Comparison of ENCODE assay signal across 18 cellular contexts in the genomic region with DNA sequence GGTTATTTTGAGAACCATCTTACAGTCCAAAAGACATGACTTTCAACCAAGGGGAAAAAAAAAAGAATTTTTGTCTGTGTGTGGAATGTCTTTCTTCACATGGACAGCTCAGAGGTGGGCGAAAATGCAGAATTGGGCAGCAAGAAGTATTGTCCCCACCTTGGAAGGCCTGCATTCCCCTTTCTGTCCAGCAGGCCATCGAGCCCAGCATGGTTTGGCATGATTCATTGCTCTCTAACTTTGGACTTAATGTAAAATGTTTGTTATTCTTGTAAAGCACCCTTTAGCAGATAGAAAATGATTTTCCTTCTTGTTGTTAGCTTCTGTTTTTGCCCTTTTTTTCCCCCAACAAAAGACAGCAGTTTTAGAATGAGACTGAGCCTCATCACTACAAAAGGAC. TPM values are rescaled to one million over a fixed set of nuclear protein-coding genes. Genes with fewer than 3 reads are reported as not detected.
DNase-seq lines count a peak whose midpoint lies in the region; ATAC-seq, FAIRE-seq and TF ChIP-seq lines count a peak whose summit lies in the region.
"Had no signal": no experiment of that assay in that cellular context is flagged by ENCODE, and none has a peak within 500 bp of the region (broad histone marks: within the 10 kb centered on the region; RNA-seq: fewer than 3 reads in every experiment).

No MANE protein-coding gene starts in this region.

- no peak for TF ChIP-seq POLR2A in GM12878 (IDR thresholded peaks at IDR 0.05; ENCODE audit: low read depth, low read length)

- no peaks in the 10 kb centered on the region for H3K36me3 ChIP-seq in BE2C
- peaks cover 1 to 15% of the 10 kb centered on the region in 2 experiments; a peak in 3 of 4 replicates for H3K36me3 ChIP-seq in GM12878 (ENCODE audit: control insufficient read depth in 2 of 2, insufficient read depth in 2 of 2, low read length in 1 of 2)
- H3K36me3 ChIP-seq: BLaER1 had no signal

- H3K4me1 ChIP-seq in BE2C (no peaks in the 10 kb centered on the region), GM12878 (ENCODE audit: control insufficient read depth, insufficient read depth, low read length) (peaks cover 28% of the 10 kb centered on the region)

- H3K9me3 Mint-ChIP-seq in memory B cell, result no peaks in the 10 kb centered on the region
- H3K9me3 Mint-ChIP-seq: stimulated activated naive B cell treated with anti-CD40 and anti-IgM and Interleukin-4, amounts not matched to agents 10 μg/mL and 1 μg/mL and 100 μg/mL, for 72 hours had no signal

- peak overlapping the region; percentile 57; the same call in 1 of the 2 replicates for H3K4me2 ChIP-seq in GM12878 (ENCODE audit: control insufficient read depth, insufficient read depth)
- H3K4me2 ChIP-seq: BLaER1 had no signal

- peak; percentile 49 for ATAC-seq in GM12878
- peak; percentile 32 for ATAC-seq in memory B cell (ENCODE audit: low read depth)
- no peak for ATAC-seq in GM18907 (IDR thresholded peaks at IDR 0.05; ENCODE audit: unreplicated experiment)
- ATAC-seq in GM18868 (IDR thresholded peaks at IDR 0.05; ENCODE audit: unreplicated experiment), result no peak

- TF ChIP-seq CTCF in BE2C (IDR thresholded peaks at IDR 0.05; ENCODE audit: low read depth, low read length) (peak; percentile 32), GM12878 (IDR thresholded peaks at IDR 0.05 in 2 of 3, conservative IDR thresholded peaks at IDR 0.05 in 1 of 3; ENCODE audit: control insufficient read depth in 2 of 3, extremely low read depth in 1 of 3, insufficient read depth in 1 of 3, low read depth in 3 of 3, low read length in 3 of 3) (peak in 2 of 3 experiments; percentile 33 to 43; a peak in 3 of 6 replicates)

- H3K27ac ChIP-seq in GM12878 (ENCODE audit: control insufficient read depth, insufficient read depth), result peak overlapping the region; percentile 29; the same call in 1 of the 2 replicates
- no peak overlapping the region for H3K27ac ChIP-seq in substantia nigra (ENCODE audit: low read depth, low read length, poor library complexity, severe bottlenecking)
- H3K27ac ChIP-seq: BLaER1 had no signal

- CTCF ChIA-PET in HEK293T (lab: Yijun Ruan, JAX) (no interaction called here), GM12878 (lab: Yijun Ruan, JAX) (interaction anchor here (1.1 to 1.9 kb wide), 8 partner anchors 9 to 113 kb away, joined by 3 to 6 read pairs (median 3); no protein-coding TSS in a partner anchor)

- H3K27me3 ChIP-seq in BE2C, result peaks cover 18% of the 10 kb centered on the region
- no peaks in the 10 kb centered on the region for H3K27me3 ChIP-seq in GM12878 (replicated peaks in 1 of 2; ENCODE audit: control insufficient read depth in 2 of 2, insufficient read depth in 2 of 2, low read length in 1 of 2)
- H3K27me3 ChIP-seq: BLaER1 had no signal

- no peaks in the 10 kb centered on the region; the same call in none of the 2 replicates for H4K20me1 ChIP-seq in GM12878 (ENCODE audit: control insufficient read depth, insufficient read depth)
- H4K20me1 ChIP-seq: BLaER1 had no signal

- H3K9me3 ChIP-seq in BE2C (no peaks in the 10 kb centered on the region), GM12878 (replicated peaks; ENCODE audit: control insufficient read depth, insufficient read depth, low read length) (no peaks in the 10 kb centered on the region; the same call in 1 of the 3 replicates)
- H3K9me3 ChIP-seq: BLaER1 had no signal

- no peak for FAIRE-seq in GM12878 (lab: Jason Lieb, UNC)
- FAIRE-seq: colon, TTC549 had no signal

- no peak overlapping the region for H3K4me3 Mint-ChIP-seq in memory B cell
- H3K4me3 Mint-ChIP-seq: stimulated activated naive B cell treated with anti-CD40 and anti-IgM and Interleukin-4, amounts not matched to agents 10 μg/mL and 1 μg/mL and 100 μg/mL, for 72 hours had no signal

- H3K4me1 Mint-ChIP-seq in memory B cell, result peaks cover 37% of the 10 kb centered on the region

- 75% methylated on average over 2 of the region's 2 CpGs for WGBS in GM12878 (ENCODE audit: insufficient coverage, insufficient replicate concordance, low lambda C conversion rate, missing lambda C conversion rate)

- in situ Hi-C loops in GM12878 (cut with MboI), result no loop called here

- peak overlapping the region; percentile 25 for H3K27ac Mint-ChIP-seq in memory B cell
- H3K27ac Mint-ChIP-seq: stimulated activated naive B cell treated with anti-CD40 and anti-IgM and Interleukin-4, amounts not matched to agents 10 μg/mL and 1 μg/mL and 100 μg/mL, for 72 hours had no signal

- H3K79me2 ChIP-seq in GM12878 (ENCODE audit: control insufficient read depth, insufficient read depth, low read length), result peaks cover 92% of the 10 kb centered on the region

- no TSS peak for BruUV-seq in GM12878 (replicated peaks; lab: Mats Ljungman, UMichigan)

- SMC1A ChIA-PET in GM12878 (lab: Charles Lee; ENCODE audit: uncharacterized antibody, unreplicated experiment), result interaction anchor here (0.9 to 2.0 kb wide), 10 partner anchors 9 to 113 kb away, joined by 3 to 6 read pairs (median 4); no protein-coding TSS in a partner anchor

- H3K4me3 ChIP-seq in BE2C (ENCODE audit: low read depth, low read length) (no peak overlapping the region), GM12878 (no peak overlapping the region)
- H3K4me3 ChIP-seq: BLaER1 had no signal

- POLR2A ChIA-PET in HEK293T (lab: Yijun Ruan, JAX), result interaction anchor here (1.1 kb wide), 1 partner anchor 12 kb away, joined by 7 read pairs; a partner anchor contains a TSS
- POLR2A ChIA-PET in GM12878 (lab: Charles Lee), result interaction anchor here (0.5 to 1.4 kb wide), 2 partner anchors 32 to 42 kb away, joined by 3 to 7 read pairs; no protein-coding TSS in a partner anchor

- no peak overlapping the region for H3K9ac ChIP-seq in GM12878 (ENCODE audit: control insufficient read depth, insufficient read depth, low read length)
- H3K9ac ChIP-seq: BLaER1 had no signal

- TF ChIP-seq EP300 in GM12878 (IDR thresholded peaks at IDR 0.05; ENCODE audit: borderline replicate concordance in 1 of 2, control insufficient read depth in 1 of 2, low read depth in 2 of 2, low read length in 2 of 2), result no peak

- intact Hi-C loops in GM12878 (cut with micrococcal nuclease; ENCODE audit: unreplicated experiment), result no loop called here

- RAD21 ChIA-PET in GM12878 (lab: Charles Lee; ENCODE audit: unreplicated experiment), result interaction anchor here (0.5 to 1.5 kb wide), 4 partner anchors 22 to 112 kb away, joined by 4 to 5 read pairs (median 5); no protein-coding TSS in a partner anchor

- TF ChIP-seq RAD21 in GM12878 (IDR thresholded peaks at IDR 0.05; ENCODE audit: insufficient read depth, low read depth, low read length), result no peak

- H2AFZ ChIP-seq in GM12878 (ENCODE audit: control insufficient read depth, low read depth, low read length), result no peak overlapping the region

- peaks cover 3% of the 10 kb centered on the region for H3K36me3 Mint-ChIP-seq in memory B cell

- H3K27me3 Mint-ChIP-seq in memory B cell, result no peaks in the 10 kb centered on the region
- H3K27me3 Mint-ChIP-seq: stimulated activated naive B cell treated with anti-CD40 and anti-IgM and Interleukin-4, amounts not matched to agents 10 μg/mL and 1 μg/mL and 100 μg/mL, for 72 hours had no signal

- DNase-seq in BE2C, result no peak
- DNase-seq in HEK293T (ENCODE audit: extremely low spot score), result peak; percentile 21
- no peak for DNase-seq in GM12878 (ENCODE audit: low read depth, low spot score)
- DNase-seq in memory B cell (ENCODE audit: low spot score in 2 of 2), result no peak
- DNase-seq in LoVo (ENCODE audit: low spot score), result no peak
- DNase-seq in substantia nigra (lab: John Stamatoyannopoulos, UW), result no peak
- DNase-seq: activated naive CD4-positive, alpha-beta T cell treated with anti-CD3 and anti-CD28 coated beads, Interleukin-2, amount 50 U/mL, for 16 hours; KBM-7; NCI-H187 treated with DMSO at 0.1 percent for 48 hours; NCI-H748 treated with DMSO at 0.1 percent for 48 hours; SIG-M5; stimulated activated CD4-positive, alpha-beta T cell treated with anti-CD3 and anti-CD28 coated beads, Interleukin-4, amount 100 ng/mL, for 4 hours; stimulated activated naive B cell treated with anti-CD40 and anti-IgM and Interleukin-4, amounts not matched to agents 10 μg/mL and 1 μg/mL and 100 μg/mL, for 72 hours had no signal

TF ChIP-seq in HEK293T, 16 proteins besides CTCF, POLR2A, EP300 and RAD21 (continues in another document):
- TF ChIP-seq ELF4 (IDR thresholded peaks at IDR 0.05) (no peak), FOXM1 (IDR thresholded peaks at IDR 0.05; ENCODE audit: borderline replicate concordance) (no peak), BHLHE40 (IDR thresholded peaks at IDR 0.05; ENCODE audit: borderline replicate concordance) (no peak), TARDBP (IDR thresholded peaks at IDR 0.05) (no peak), NFRKB (IDR thresholded peaks at IDR 0.05) (no peak), ARNT (IDR thresholded peaks at IDR 0.05) (no peak), FOXK2 (IDR thresholded peaks at IDR 0.05) (no peak), CTBP1 (IDR thresholded peaks at IDR 0.05; ENCODE audit: borderline replicate concordance) (no peak)

TF ChIP-seq in GM12878, 131 proteins besides CTCF, POLR2A, EP300 and RAD21:
- TF ChIP-seq PAX8 (IDR thresholded peaks at IDR 0.05) (no peak), YY1 (IDR thresholded peaks at IDR 0.05; ENCODE audit: low read depth, low read length) (no peak), EED (IDR thresholded peaks at IDR 0.05; ENCODE audit: low read depth) (0 out of 2 replicates have a peak, but pooled peaks have one; percentile 5), IRF4 (IDR thresholded peaks at IDR 0.05; ENCODE audit: low read depth, low read length) (no peak)

RNA-seq across cellular contexts. Expression of a gene that starts 12.4 kb away (rescaled TPM):
- 0.06 TPM for polyA plus RNA-seq in BE2C (2012; ENCODE audit: insufficient read depth, insufficient read length, low read depth)
- total RNA-seq in GM12878 (2013; cell fraction: nucleolus; rRNA removed), result 732 and 834 TPM in 2 replicates
- total RNA-seq in GM12878 (2014; rRNA removed), result 55.9 and 59.3 TPM in 2 replicates
- 70.5 and 76.5 TPM in 2 replicates for total RNA-seq in GM12878 (2014; rRNA removed; fragmentation: Illumina TruSeq; extraction: Trizol)
- 256 and 266 TPM in 2 replicates for total RNA-seq in GM12878 (2021)
- polyA plus RNA-seq in GM12878 (2011; ENCODE audit: low read depth), result 15.6 TPM
- polyA plus RNA-seq in GM12878 (2011; rRNA removed), result 33.3 and 68.3 TPM in 2 replicates
- 16.2 and 18.4 TPM in 2 replicates for polyA plus RNA-seq in GM12878 (2011; cell fraction: cytosol; rRNA removed)
- 21.3 TPM in 2 replicates for polyA plus RNA-seq in GM12878 (2011; cell fraction: nucleus; rRNA removed)
- polyA plus RNA-seq in GM12878 (2012), result 92.0 and 138 TPM in 2 replicates
- polyA plus RNA-seq in GM12878 (2014; fragmentation: Illumina TruSeq; extraction: Trizol), result 77.9 and 93.5 TPM in 2 replicates
- 10 to 100 TPM; 10.3 to 27.5 TPM for polyA plus RNA-seq in GM12878 (2014; fragmentation: Nextera tagmentation; extraction: Ambion mirVana)
- 43.7 and 46.9 TPM in 2 replicates for polyA plus RNA-seq in GM12878 (2014; rRNA removed)
- polyA plus RNA-seq in GM12878 (2016; fragmentation: Nextera tagmentation; extraction: Ambion mirVana), result 100 to 1,000 TPM; 189 to 191 TPM
- 25.2 and 53.3 TPM in 2 replicates for polyA minus RNA-seq in GM12878 (2011; rRNA and poly(A)+ RNA removed)
- polyA minus RNA-seq in GM12878 (2011; cell fraction: cytosol; rRNA and poly(A)+ RNA removed), result 11.1 TPM in 2 replicates
- 42.3 and 48.9 TPM in 2 replicates for polyA minus RNA-seq in GM12878 (2011; cell fraction: nucleus; rRNA and poly(A)+ RNA removed)

Comparison
In these comparisons a context has a peak if more than half of its experiments do, and no peak if none do; other contexts are left out.
1. ATAC-seq: peak in GM12878 (single experiment) and memory B cell (single experiment); none in GM18907 (single experiment) and GM18868 (single experiment).